ENCODE assay signal across 9 cellular contexts in the genomic region with DNA sequence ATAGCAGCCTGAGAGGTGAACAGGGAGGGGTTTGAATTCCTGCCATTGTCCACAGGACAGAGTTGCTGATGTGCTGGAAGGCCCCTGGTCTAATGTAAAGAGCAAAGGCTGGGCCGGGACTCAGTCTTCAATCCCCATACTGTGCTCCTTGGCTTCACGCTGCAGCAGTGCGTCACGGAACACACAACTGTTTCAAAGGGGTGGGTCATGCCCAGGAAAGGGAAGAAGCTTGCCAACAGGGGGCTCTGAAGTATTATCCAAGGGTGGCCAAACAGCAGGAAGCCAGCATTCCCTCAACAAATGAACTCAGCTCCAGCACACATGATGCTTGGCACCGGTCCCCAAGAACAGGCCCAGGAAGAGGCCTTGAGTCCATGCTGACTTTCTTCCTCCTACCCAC.
DNase-seq lines count a peak whose midpoint lies in the region; FAIRE-seq and TF ChIP-seq lines count a peak whose summit lies in the region.
"Had no signal": no experiment of that assay in that cellular context is flagged by ENCODE, and none has a peak within 500 bp of the region (broad histone marks: within the 10 kb centered on the region; RNA-seq: fewer than 3 reads in every experiment).

No MANE protein-coding gene starts in this region.

- peak; percentile 29 for TF ChIP-seq CTCF in AG04449 (IDR thresholded peaks at IDR 0.05; ENCODE audit: insufficient read depth, low read length, missing control alignments)
- peak; percentile 7 for TF ChIP-seq CTCF in GM12873 (IDR thresholded peaks at IDR 0.05; ENCODE audit: insufficient read depth, low read depth, low read length, missing control alignments)
- TF ChIP-seq CTCF in fibroblast of the aortic adventitia (IDR thresholded peaks at IDR 0.05; ENCODE audit: insufficient read depth, low read length), result peak; percentile 17

- CTCF ChIA-PET in AG04449 (lab: Yijun Ruan, JAX), result interaction anchor here (0.8 to 5.9 kb wide), 12 partner anchors 10 to 476 kb away, joined by 3 to 38 read pairs (median 5); a partner anchor contains a TSS

- H3K4me3 ChIP-seq in AG04449 (ENCODE audit: low read depth, low read length) (no peak overlapping the region), fibroblast of the aortic adventitia (ENCODE audit: low read depth, low read length) (no peak overlapping the region)
- H3K4me3 ChIP-seq: lung had no signal

- DNase-seq in AG04449 (ENCODE audit: low read depth, low spot score) (no peak), RCC 7860 (ENCODE audit: low spot score) (peak; percentile 40), fibroblast of the aortic adventitia (ENCODE audit: low read depth) (peak; percentile 67), Ammon's horn (ENCODE audit: low spot score) (no peak), cerebellar nuclear complex (lab: John Stamatoyannopoulos, UW) (no peak), activated gamma-delta T cell (lab: John Stamatoyannopoulos, UW) (no peak)
- no peak for DNase-seq in activated CD4-positive, alpha-beta T cell treated with anti-CD3 and anti-CD28 coated beads for 4 hours

- no peak for FAIRE-seq in RCC 7860 (lab: Jason Lieb, UNC)

- POLR2A ChIA-PET in AG04449 (lab: Yijun Ruan, JAX), result interaction anchor here (0.7 to 1.1 kb wide), 2 partner anchors 51 to 205 kb away, joined by 3 read pairs; no protein-coding TSS in a partner anchor

Comparison
In these comparisons a context has a peak if more than half of its experiments do, and no peak if none do; other contexts are left out.
1. DNase-seq: peak in RCC 7860 (single experiment) and fibroblast of the aortic adventitia (single experiment); none in AG04449 (single experiment), Ammon's horn (single experiment), cerebellar nuclear complex (0 of 2), activated gamma-delta T cell (single experiment) and activated CD4-positive, alpha-beta T cell treated with anti-CD3 and anti-CD28 coated beads for 4 hours (0 of 2).
2. Peak in every context shown above with its lines, with median percentiles within 50 percentile points of each other: CTCF ChIP-seq.